8 cellular contexts compared by ENCODE assay signal in genomic region chr15:81407151-81407550, GRCh38. TPM values are rescaled to one million over a fixed set of nuclear protein-coding genes. Genes with fewer than 3 reads are reported as not detected.
"Had no signal": no experiment of that assay in that cellular context is flagged by ENCODE, and none has a peak within 500 bp of the region (broad histone marks: within the 10 kb centered on the region; RNA-seq: fewer than 3 reads in every experiment).

No MANE protein-coding gene starts in this region.

- H3K27ac ChIP-seq: HL-60 had no signal

- H3K4me3 Mint-ChIP-seq: IgD-negative memory B cell had no signal

- H3K27ac Mint-ChIP-seq: IgD-negative memory B cell had no signal

- ATAC-seq: HepG2, K562 had no signal

- DNase-seq: IMR-90, KBM-7 had no signal

- H3K4me3 ChIP-seq: K562 had no signal

RNA-seq across cellular contexts. Expression of gene TMC3, which starts 33.1 kb away (rescaled TPM):
- total RNA-seq: HepG2, HT-29, HT1080, IMR-90, K562 had no signal
